In the genomic region with DNA sequence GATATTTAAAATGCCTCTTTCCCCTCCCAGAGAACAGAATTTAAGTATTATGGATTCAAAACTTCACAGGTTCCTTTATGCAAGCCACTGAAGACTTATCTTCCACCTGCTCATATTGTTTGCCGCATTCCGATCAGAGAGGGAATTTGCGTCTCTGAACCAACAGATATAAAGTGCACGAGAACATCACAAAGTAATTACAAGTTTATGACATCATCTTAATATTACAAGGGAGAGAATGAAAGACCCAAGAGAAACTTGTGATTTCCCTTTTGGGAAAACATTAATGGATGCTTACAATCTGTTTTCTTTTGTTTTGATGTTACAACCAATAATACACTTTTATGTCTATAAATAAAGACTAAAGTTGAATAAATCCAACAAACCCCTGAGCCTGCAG, we compare ENCODE assay signal across 8 cellular contexts.
"Had no signal": no experiment of that assay in that cellular context is flagged by ENCODE, and none has a peak within 500 bp of the region (broad histone marks: within the 10 kb centered on the region; RNA-seq: fewer than 3 reads in every experiment).

No MANE protein-coding gene starts in this region.

- FAIRE-seq: G401.6, GM12878, GM12891, GM12892, GM18507, GM19239 had no signal

- ATAC-seq: GM12878 had no signal

- DNase-seq: GDM1, GF-D8 had no signal

- H3K4me3 ChIP-seq: GM12878 had no signal
